1 cellular context compared by ENCODE assay signal in genomic region chr2:206642075-206643025, GRCh38.
TF ChIP-seq lines count a peak whose summit lies in the region.

Gene FAM237A, plus strand, starts transcription at chr2:206642487. Its CDS starts 1,750 bp downstream, at chr2:206644237.

TF ChIP-seq in HepG2, 621 proteins besides CTCF, POLR2A, EP300 and RAD21 (continued from another document):
- no peak for TF ChIP-seq ZBTB49 (CRISPR knock-in tag; IDR thresholded peaks at IDR 0.05; ENCODE audit: borderline replicate concordance)
- 0 out of 2 replicates have a peak, but pooled peaks have one; percentile 28 for TF ChIP-seq HDAC2 (CRISPR knock-in tag; IDR thresholded peaks at IDR 0.05)
- TF ChIP-seq, protein P1, sequence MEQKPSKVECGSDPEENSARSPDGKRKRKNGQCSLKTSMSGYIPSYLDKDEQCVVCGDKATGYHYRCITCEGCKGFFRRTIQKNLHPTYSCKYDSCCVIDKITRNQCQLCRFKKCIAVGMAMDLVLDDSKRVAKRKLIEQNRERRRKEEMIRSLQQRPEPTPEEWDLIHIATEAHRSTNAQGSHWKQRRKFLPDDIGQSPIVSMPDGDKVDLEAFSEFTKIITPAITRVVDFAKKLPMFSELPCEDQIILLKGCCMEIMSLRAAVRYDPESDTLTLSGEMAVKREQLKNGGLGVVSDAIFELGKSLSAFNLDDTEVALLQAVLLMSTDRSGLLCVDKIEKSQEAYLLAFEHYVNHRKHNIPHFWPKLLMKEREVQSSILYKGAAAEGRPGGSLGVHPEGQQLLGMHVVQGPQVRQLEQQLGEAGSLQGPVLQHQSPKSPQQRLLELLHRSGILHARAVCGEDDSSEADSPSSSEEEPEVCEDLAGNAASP (CRISPR knock-in tag; IDR thresholded peaks at IDR 0.05; ENCODE audit: borderline replicate concordance): peak; percentile 52; the same call in 1 of the 2 replicates
- TF ChIP-seq PAWR (CRISPR knock-in tag; IDR thresholded peaks at IDR 0.05; ENCODE audit: borderline replicate concordance): no peak
- TF ChIP-seq, protein P2, sequence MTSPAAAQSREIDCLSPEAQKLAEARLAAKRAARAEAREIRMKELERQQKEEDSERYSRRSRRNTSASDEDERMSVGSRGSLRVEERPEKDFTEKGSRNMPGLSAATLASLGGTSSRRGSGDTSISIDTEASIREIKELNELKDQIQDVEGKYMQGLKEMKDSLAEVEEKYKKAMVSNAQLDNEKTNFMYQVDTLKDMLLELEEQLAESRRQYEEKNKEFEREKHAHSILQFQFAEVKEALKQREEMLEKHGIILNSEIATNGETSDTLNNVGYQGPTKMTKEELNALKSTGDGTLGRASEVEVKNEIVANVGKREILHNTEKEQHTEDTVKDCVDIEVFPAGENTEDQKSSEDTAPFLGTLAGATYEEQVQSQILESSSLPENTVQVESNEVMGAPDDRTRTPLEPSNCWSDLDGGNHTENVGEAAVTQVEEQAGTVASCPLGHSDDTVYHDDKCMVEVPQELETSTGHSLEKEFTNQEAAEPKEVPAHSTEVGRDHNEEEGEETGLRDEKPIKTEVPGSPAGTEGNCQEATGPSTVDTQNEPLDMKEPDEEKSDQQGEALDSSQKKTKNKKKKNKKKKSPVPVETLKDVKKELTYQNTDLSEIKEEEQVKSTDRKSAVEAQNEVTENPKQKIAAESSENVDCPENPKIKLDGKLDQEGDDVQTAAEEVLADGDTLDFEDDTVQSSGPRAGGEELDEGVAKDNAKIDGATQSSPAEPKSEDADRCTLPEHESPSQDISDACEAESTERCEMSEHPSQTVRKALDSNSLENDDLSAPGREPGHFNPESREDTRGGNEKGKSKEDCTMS (CRISPR knock-in tag; conservative IDR thresholded peaks at IDR 0.05): no peak
- no peak for TF ChIP-seq PHF8 (CRISPR knock-in tag; IDR thresholded peaks at IDR 0.05)
- TF ChIP-seq ZNF672 (CRISPR knock-in tag; IDR thresholded peaks at IDR 0.05): no peak
- TF ChIP-seq, protein P3, sequence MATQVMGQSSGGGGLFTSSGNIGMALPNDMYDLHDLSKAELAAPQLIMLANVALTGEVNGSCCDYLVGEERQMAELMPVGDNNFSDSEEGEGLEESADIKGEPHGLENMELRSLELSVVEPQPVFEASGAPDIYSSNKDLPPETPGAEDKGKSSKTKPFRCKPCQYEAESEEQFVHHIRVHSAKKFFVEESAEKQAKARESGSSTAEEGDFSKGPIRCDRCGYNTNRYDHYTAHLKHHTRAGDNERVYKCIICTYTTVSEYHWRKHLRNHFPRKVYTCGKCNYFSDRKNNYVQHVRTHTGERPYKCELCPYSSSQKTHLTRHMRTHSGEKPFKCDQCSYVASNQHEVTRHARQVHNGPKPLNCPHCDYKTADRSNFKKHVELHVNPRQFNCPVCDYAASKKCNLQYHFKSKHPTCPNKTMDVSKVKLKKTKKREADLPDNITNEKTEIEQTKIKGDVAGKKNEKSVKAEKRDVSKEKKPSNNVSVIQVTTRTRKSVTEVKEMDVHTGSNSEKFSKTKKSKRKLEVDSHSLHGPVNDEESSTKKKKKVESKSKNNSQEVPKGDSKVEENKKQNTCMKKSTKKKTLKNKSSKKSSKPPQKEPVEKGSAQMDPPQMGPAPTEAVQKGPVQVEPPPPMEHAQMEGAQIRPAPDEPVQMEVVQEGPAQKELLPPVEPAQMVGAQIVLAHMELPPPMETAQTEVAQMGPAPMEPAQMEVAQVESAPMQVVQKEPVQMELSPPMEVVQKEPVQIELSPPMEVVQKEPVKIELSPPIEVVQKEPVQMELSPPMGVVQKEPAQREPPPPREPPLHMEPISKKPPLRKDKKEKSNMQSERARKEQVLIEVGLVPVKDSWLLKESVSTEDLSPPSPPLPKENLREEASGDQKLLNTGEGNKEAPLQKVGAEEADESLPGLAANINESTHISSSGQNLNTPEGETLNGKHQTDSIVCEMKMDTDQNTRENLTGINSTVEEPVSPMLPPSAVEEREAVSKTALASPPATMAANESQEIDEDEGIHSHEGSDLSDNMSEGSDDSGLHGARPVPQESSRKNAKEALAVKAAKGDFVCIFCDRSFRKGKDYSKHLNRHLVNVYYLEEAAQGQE (IDR thresholded peaks at IDR 0.05; ENCODE audit: borderline replicate concordance in 1 of 2, low read depth in 1 of 2, low read length in 2 of 2): peak; percentile 75 to 99
- TF ChIP-seq WIZ (CRISPR knock-in tag; IDR thresholded peaks at IDR 0.05): 0 out of 2 replicates have a peak, but pooled peaks have one; percentile 81
- TF ChIP-seq NRL (CRISPR knock-in tag; IDR thresholded peaks at IDR 0.05; ENCODE audit: borderline replicate concordance): no peak
- no peak for TF ChIP-seq ZNF318 (CRISPR knock-in tag; IDR thresholded peaks at IDR 0.05)
- TF ChIP-seq, protein P4, sequence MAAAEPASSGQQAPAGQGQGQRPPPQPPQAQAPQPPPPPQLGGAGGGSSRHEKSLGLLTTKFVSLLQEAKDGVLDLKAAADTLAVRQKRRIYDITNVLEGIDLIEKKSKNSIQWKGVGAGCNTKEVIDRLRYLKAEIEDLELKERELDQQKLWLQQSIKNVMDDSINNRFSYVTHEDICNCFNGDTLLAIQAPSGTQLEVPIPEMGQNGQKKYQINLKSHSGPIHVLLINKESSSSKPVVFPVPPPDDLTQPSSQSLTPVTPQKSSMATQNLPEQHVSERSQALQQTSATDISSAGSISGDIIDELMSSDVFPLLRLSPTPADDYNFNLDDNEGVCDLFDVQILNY (CRISPR knock-in tag; conservative IDR thresholded peaks at IDR 0.05): no peak
- TF ChIP-seq, protein P5, sequence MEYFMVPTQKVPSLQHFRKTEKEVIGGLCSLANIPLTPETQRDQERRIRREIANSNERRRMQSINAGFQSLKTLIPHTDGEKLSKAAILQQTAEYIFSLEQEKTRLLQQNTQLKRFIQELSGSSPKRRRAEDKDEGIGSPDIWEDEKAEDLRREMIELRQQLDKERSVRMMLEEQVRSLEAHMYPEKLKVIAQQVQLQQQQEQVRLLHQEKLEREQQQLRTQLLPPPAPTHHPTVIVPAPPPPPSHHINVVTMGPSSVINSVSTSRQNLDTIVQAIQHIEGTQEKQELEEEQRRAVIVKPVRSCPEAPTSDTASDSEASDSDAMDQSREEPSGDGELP (IDR thresholded peaks at IDR 0.05; ENCODE audit: borderline replicate concordance, low read depth): no peak
- TF ChIP-seq, protein P6, sequence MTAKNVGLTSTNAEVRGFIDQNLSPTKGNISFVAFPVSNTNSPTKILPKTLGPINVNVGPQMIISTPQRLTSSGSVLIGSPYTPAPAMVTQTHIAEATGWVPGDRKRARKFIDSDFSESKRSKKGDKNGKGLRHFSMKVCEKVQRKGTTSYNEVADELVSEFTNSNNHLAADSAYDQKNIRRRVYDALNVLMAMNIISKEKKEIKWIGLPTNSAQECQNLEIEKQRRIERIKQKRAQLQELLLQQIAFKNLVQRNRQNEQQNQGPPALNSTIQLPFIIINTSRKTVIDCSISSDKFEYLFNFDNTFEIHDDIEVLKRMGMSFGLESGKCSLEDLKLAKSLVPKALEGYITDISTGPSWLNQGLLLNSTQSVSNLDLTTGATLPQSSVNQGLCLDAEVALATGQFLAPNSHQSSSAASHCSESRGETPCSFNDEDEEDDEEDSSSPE (CRISPR knock-in tag; IDR thresholded peaks at IDR 0.05): no peak
- TF ChIP-seq NFE2 (CRISPR knock-in tag; IDR thresholded peaks at IDR 0.05): no peak
- no peak for TF ChIP-seq HNRNPLL (IDR thresholded peaks at IDR 0.05; ENCODE audit: low read depth, low read length, poor library complexity, severe bottlenecking)
- TF ChIP-seq ZSCAN12 (CRISPR knock-in tag; IDR thresholded peaks at IDR 0.05): no peak
- 0 out of 2 replicates have a peak, but pooled peaks have one; percentile 59 for TF ChIP-seq ZNF792 (CRISPR knock-in tag; IDR thresholded peaks at IDR 0.05)
